Comparison of ENCODE assay signal across 8 cellular contexts in the genomic region with DNA sequence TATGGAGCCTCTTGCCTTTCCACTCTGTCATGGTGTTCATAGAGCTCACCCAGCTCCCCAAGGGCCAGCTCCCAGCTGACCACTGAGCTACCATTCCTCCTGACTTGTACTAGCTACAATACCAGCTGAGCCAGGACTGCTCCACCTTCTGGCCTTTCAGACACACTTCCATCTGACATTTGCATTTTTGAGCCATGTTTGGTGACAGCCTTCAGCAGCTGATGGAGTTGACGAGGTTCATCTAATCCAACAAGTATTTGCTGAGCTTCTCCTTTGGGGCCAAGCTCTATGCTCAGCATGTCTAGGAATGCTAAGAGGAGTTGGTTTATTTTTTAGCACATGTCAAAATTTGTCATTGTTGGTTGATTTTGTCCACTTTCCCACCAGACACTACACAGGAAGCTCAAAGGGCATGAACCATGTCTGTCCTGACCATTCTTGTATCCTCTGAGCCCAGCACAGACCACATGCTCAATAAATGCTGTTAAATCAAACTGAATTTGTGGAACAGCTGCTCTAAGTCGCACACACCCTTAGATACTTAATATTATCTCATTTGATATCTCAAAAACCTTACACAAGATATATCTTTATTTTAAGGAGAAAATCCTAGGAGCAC.
DNase-seq lines count a peak whose midpoint lies in the region; ATAC-seq and TF ChIP-seq lines count a peak whose summit lies in the region.

No MANE protein-coding gene starts in this region.

- H3K27me3 Mint-ChIP-seq in endodermal cell (ENCODE audit: insufficient read depth) = no peaks in the 10 kb centered on the region

- H3K27ac Mint-ChIP-seq in endodermal cell = no peak overlapping the region

- intact Hi-C loops in ascending aorta (cut with DNase I) = no loop called here

- no peak overlapping the region for H3K4me3 Mint-ChIP-seq in endodermal cell

- no peak overlapping the region for H2AFZ ChIP-seq in parathyroid adenoma

- no peak for ATAC-seq in HG02973 (IDR thresholded peaks at IDR 0.05; ENCODE audit: unreplicated experiment)
- ATAC-seq in HG03565 (IDR thresholded peaks at IDR 0.05; ENCODE audit: unreplicated experiment) = no peak

- H3K9me3 ChIP-seq in endodermal cell (ENCODE audit: control insufficient read depth, low read length) = no peaks in the 10 kb centered on the region
- H3K9me3 ChIP-seq in parathyroid adenoma (ENCODE audit: control insufficient read depth, low read length) = no peaks in the 10 kb centered on the region
- H3K9me3 ChIP-seq in ascending aorta = no peaks in the 10 kb centered on the region

- no peaks in the 10 kb centered on the region for H3K79me2 ChIP-seq in parathyroid adenoma

- H3K36me3 ChIP-seq in endodermal cell (ENCODE audit: control insufficient read depth, insufficient read depth, low read length) (no peaks in the 10 kb centered on the region), parathyroid adenoma (ENCODE audit: control insufficient read depth, insufficient read depth, low read length) (no peaks in the 10 kb centered on the region), ascending aorta (no peaks in the 10 kb centered on the region)

- no peaks in the 10 kb centered on the region for H3K4me1 ChIP-seq in endodermal cell (ENCODE audit: control insufficient read depth, insufficient read depth, low read length)
- no peaks in the 10 kb centered on the region for H3K4me1 ChIP-seq in parathyroid adenoma
- H3K4me1 ChIP-seq in ascending aorta = no peaks in the 10 kb centered on the region

- no peak overlapping the region for H3K4me2 ChIP-seq in parathyroid adenoma (ENCODE audit: low read length)

- 90% methylated on average over 2 of the region's 2 CpGs; no CpG with 5 or more reads in 1 of the 2 experiments for WGBS in endodermal cell (ENCODE audit: insufficient coverage in 1 of 2, insufficient read length in 1 of 2), 2 experiments

- H3K9ac ChIP-seq in endodermal cell (ENCODE audit: extremely low read depth, low read length, poor library complexity, severe bottlenecking) (no peak overlapping the region), parathyroid adenoma (no peak overlapping the region)

- no peaks in the 10 kb centered on the region for H3K36me3 Mint-ChIP-seq in endodermal cell (ENCODE audit: low read depth)

- no peaks in the 10 kb centered on the region for H3K27me3 ChIP-seq in endodermal cell (ENCODE audit: control insufficient read depth, insufficient read depth, low read length, poor library complexity, severe bottlenecking)
- H3K27me3 ChIP-seq in parathyroid adenoma (ENCODE audit: control insufficient read depth, insufficient read depth, low read length) = no peaks in the 10 kb centered on the region
- H3K27me3 ChIP-seq in ascending aorta = no peaks in the 10 kb centered on the region

- DNase-seq in GM12865 (ENCODE audit: low read depth) (peak; percentile 7), HT1080 (ENCODE audit: low read depth) (peak; percentile 15), endodermal cell (peak; percentile 60), dermis blood vessel endothelial cell (no peak), ascending aorta (ENCODE audit: low spot score in 2 of 2) (no peak)

- TF ChIP-seq CTCF in GM12865 (IDR thresholded peaks at IDR 0.05; ENCODE audit: insufficient read depth, low read depth, low read length, missing control alignments) = no peak
- peak; percentile 78 for TF ChIP-seq CTCF in endodermal cell (conservative IDR thresholded peaks at IDR 0.05)
- TF ChIP-seq CTCF in parathyroid adenoma (IDR thresholded peaks at IDR 0.05) = peak; percentile 24
- no peak for TF ChIP-seq CTCF in ascending aorta (IDR thresholded peaks at IDR 0.05)

- H3K9me3 Mint-ChIP-seq in endodermal cell = no peaks in the 10 kb centered on the region

- H3K4me1 Mint-ChIP-seq in endodermal cell = peaks cover 9% of the 10 kb centered on the region

- no peak overlapping the region for H3K4me3 ChIP-seq in GM12865 (ENCODE audit: low read depth, low read length)
- H3K4me3 ChIP-seq in endodermal cell (ENCODE audit: low read length) = no peak overlapping the region
- no peak overlapping the region for H3K4me3 ChIP-seq in parathyroid adenoma (ENCODE audit: low read depth, low read length)
- no peak overlapping the region for H3K4me3 ChIP-seq in ascending aorta

- no peak overlapping the region for H3K27ac ChIP-seq in endodermal cell (ENCODE audit: low read depth, low read length)
- H3K27ac ChIP-seq in parathyroid adenoma = no peak overlapping the region
- H3K27ac ChIP-seq in ascending aorta = no peak overlapping the region

Comparison
In these comparisons a context has a peak if more than half of its experiments do, and no peak if none do; other contexts are left out.
1. DNase-seq: peak in GM12865 (single experiment), HT1080 (single experiment) and endodermal cell (single experiment); none in dermis blood vessel endothelial cell (single experiment) and ascending aorta (0 of 2).
2. CTCF ChIP-seq: peak in endodermal cell (single experiment) and parathyroid adenoma (single experiment); none in GM12865 (single experiment) and ascending aorta (0 of 3).